ENCODE assay signal across 13 cellular contexts in genomic region chr12:109726106-109726497, GRCh38.
"Had no signal": no experiment of that assay in that cellular context is flagged by ENCODE, and none has a peak within 500 bp of the region (broad histone marks: within the 10 kb centered on the region; RNA-seq: fewer than 3 reads in every experiment).

No MANE protein-coding gene starts in this region.

- ATAC-seq: foreskin keratinocyte, right cardiac atrium, upper lobe of right lung had no signal

- H3K27me3 Mint-ChIP-seq: activated naive CD4-positive, alpha-beta T cell treated with anti-CD3 and anti-CD28 coated beads, Interleukin-2, amount 10 ng/mL, durations not matched to agents 7 days and 5 days; naive B cell; progenitor cell of endocrine pancreas had no signal

- DNase-seq: activated naive CD4-positive, alpha-beta T cell treated with anti-CD3 and anti-CD28 coated beads, Interleukin-2, amount 10 ng/mL, durations not matched to agents 7 days and 5 days; activated T-cell treated with anti-CD3 and anti-CD28 coated beads, Interleukin-2, amount 50 U/mL, for 1 hour; colonic mucosa; foreskin keratinocyte; naive B cell; small intestine; stimulated activated CD4-positive, alpha-beta T cell treated with anti-CD3 and anti-CD28 coated beads, Interleukin-4, amount 100 ng/mL, for 24 hours; stimulated activated naive CD4-positive, alpha-beta T cell had no signal

- H3K4me3 Mint-ChIP-seq: activated naive CD4-positive, alpha-beta T cell treated with anti-CD3 and anti-CD28 coated beads, Interleukin-2, amount 10 ng/mL, durations not matched to agents 7 days and 5 days; naive B cell had no signal

- H3K9me3 Mint-ChIP-seq: activated naive CD4-positive, alpha-beta T cell treated with anti-CD3 and anti-CD28 coated beads, Interleukin-2, amount 10 ng/mL, durations not matched to agents 7 days and 5 days; activated T-helper 2 cell treated with anti-CD3 and anti-CD28 coated beads, Interferon-gamma antibody, Interleukin-2, Interleukin-4, amounts not matched to agents 10 μg/mL and 5 μg/mL and 100 μg/mL, durations not matched to agents 14 hours and 24 hours and 36 hours; naive B cell had no signal

- H3K4me1 ChIP-seq: colonic mucosa, foreskin keratinocyte, upper lobe of right lung had no signal

- H3K27ac ChIP-seq: colonic mucosa, foreskin keratinocyte, upper lobe of right lung had no signal

- H3K9me3 ChIP-seq: colonic mucosa, upper lobe of right lung had no signal

- H3K27me3 ChIP-seq: colonic mucosa, upper lobe of right lung had no signal

- H3K4me3 ChIP-seq: colonic mucosa, lung, upper lobe of right lung had no signal

- H3K36me3 ChIP-seq: colonic mucosa, upper lobe of right lung had no signal

- H3K36me3 Mint-ChIP-seq: activated naive CD4-positive, alpha-beta T cell treated with anti-CD3 and anti-CD28 coated beads, Interleukin-2, amount 10 ng/mL, durations not matched to agents 7 days and 5 days; naive B cell had no signal

- H3K27ac Mint-ChIP-seq: activated naive CD4-positive, alpha-beta T cell treated with anti-CD3 and anti-CD28 coated beads, Interleukin-2, amount 10 ng/mL, durations not matched to agents 7 days and 5 days; activated T-helper 2 cell treated with anti-CD3 and anti-CD28 coated beads, Interferon-gamma antibody, Interleukin-2, Interleukin-4, amounts not matched to agents 10 μg/mL and 5 μg/mL and 100 μg/mL, durations not matched to agents 14 hours and 24 hours and 36 hours had no signal

- H3K4me1 Mint-ChIP-seq: activated naive CD4-positive, alpha-beta T cell treated with anti-CD3 and anti-CD28 coated beads, Interleukin-2, amount 10 ng/mL, durations not matched to agents 7 days and 5 days had no signal
